ENCODE assay signal across 18 cellular contexts in the genomic region with DNA sequence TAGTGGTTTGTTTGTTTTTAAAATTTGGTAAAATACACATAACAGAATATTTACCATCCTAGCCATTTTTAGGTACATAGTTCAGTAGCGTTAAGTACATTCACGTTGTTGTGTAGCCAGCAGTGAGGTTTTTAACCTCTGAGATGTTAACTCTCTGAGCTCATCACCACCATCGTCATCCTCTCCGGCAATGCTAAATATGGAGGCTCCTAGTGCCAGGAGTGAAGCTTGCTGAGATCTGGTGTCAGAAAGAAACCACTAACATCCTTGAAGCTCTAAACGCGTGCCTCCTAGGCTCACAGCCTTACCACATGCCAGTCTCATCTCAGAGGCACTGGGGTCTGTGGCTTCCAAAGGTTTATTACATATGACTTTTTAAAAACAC.
A peak's percentile ranks its signal among the peaks of the same experiment; 100 is the strongest.
DNase-seq lines count a peak whose midpoint lies in the region; ATAC-seq and TF ChIP-seq lines count a peak whose summit lies in the region.
"Had no signal": no experiment of that assay in that cellular context is flagged by ENCODE, and none has a peak within 500 bp of the region (broad histone marks: within the 10 kb centered on the region; RNA-seq: fewer than 3 reads in every experiment).

No MANE protein-coding gene starts in this region.

- POLR2A ChIA-PET in MCF 10A (lab: Yijun Ruan, JAX) = interaction anchor here (1.0 kb wide), 1 partner anchor 283 kb away, joined by 3 read pairs; no protein-coding TSS in a partner anchor

- H3K36me3 ChIP-seq in BLaER1 = no peaks in the 10 kb centered on the region
- no peaks in the 10 kb centered on the region for H3K36me3 ChIP-seq in brain microvascular endothelial cell (replicated peaks)
- H3K36me3 ChIP-seq: heart right ventricle, tibial artery had no signal

- H4K20me1 ChIP-seq in BLaER1 = no peaks in the 10 kb centered on the region

- intact Hi-C loops in MCF 10A (cut with micrococcal nuclease) = no loop called here

- TF ChIP-seq CTCF in brain microvascular endothelial cell (IDR thresholded peaks at IDR 0.05; ENCODE audit: low read depth, low read length, missing control alignments) = no peak
- no peak for TF ChIP-seq CTCF in mesothelial cell of epicardium (IDR thresholded peaks at IDR 0.05; ENCODE audit: unreplicated experiment)
- TF ChIP-seq CTCF in MCF 10A (IDR thresholded peaks at IDR 0.05; ENCODE audit: unreplicated experiment) = no peak

- H3K27ac Mint-ChIP-seq in mesothelial cell of epicardium = peak overlapping the region; percentile 22
- H3K27ac Mint-ChIP-seq in MCF 10A (ENCODE audit: low read depth, unreplicated experiment) = no peak overlapping the region

- TF ChIP-seq POLR2A in GM18505 (IDR thresholded peaks at IDR 0.05; ENCODE audit: borderline replicate concordance, extremely low read depth, insufficient read depth, insufficient read length) = no peak

- no peak overlapping the region for H3K9ac ChIP-seq in BLaER1

- H3K36me3 Mint-ChIP-seq in mesothelial cell of epicardium (no peaks in the 10 kb centered on the region), MCF 10A (ENCODE audit: insufficient read depth, unreplicated experiment) (no peaks in the 10 kb centered on the region)
- H3K36me3 Mint-ChIP-seq: activated naive CD8-positive, alpha-beta T cell had no signal

- H3K9me3 Mint-ChIP-seq in mesothelial cell of epicardium = peaks cover 15% of the 10 kb centered on the region
- peaks cover 7% of the 10 kb centered on the region for H3K9me3 Mint-ChIP-seq in MCF 10A (ENCODE audit: unreplicated experiment)

- no TSS peak for BruUV-seq in MCF 10A (replicated peaks; lab: Mats Ljungman, UMichigan)

- no peak overlapping the region for H3K4me3 Mint-ChIP-seq in mesothelial cell of epicardium
- no peak overlapping the region for H3K4me3 Mint-ChIP-seq in MCF 10A (ENCODE audit: unreplicated experiment)
- H3K4me3 Mint-ChIP-seq: activated naive CD8-positive, alpha-beta T cell had no signal

- peak overlapping the region; percentile 74 for H3K4me2 ChIP-seq in BLaER1

- CTCF ChIA-PET in MCF 10A (lab: Yijun Ruan, JAX) = no interaction called here

- H3K27me3 Mint-ChIP-seq in mesothelial cell of epicardium (ENCODE audit: low read depth) = no peaks in the 10 kb centered on the region
- no peaks in the 10 kb centered on the region for H3K27me3 Mint-ChIP-seq in MCF 10A (ENCODE audit: insufficient read depth, unreplicated experiment)

- peaks cover 43% of the 10 kb centered on the region for H3K4me1 ChIP-seq in BLaER1

- peak; percentile 59 for DNase-seq in M059J (ENCODE audit: low read depth)
- DNase-seq in brain microvascular endothelial cell = peak; percentile 87
- no peak for DNase-seq in mesothelial cell of epicardium (ENCODE audit: low spot score in 2 of 2, unreplicated experiment in 2 of 2)
- no peak for DNase-seq in NCI-H146 treated with DMSO at 0.1 percent for 48 hours (lab: John Stamatoyannopoulos, UW; ENCODE audit: unreplicated experiment)
- DNase-seq in MCF 10A (ENCODE audit: unreplicated experiment) = no peak
- DNase-seq in NCI-H146 (lab: John Stamatoyannopoulos, UW) = no peak
- DNase-seq: cortex of kidney; heart right ventricle; left colon; NCI-H2081; NCI-H524 treated with DMSO at 0.1 percent for 48 hours; OCI-M1; stimulated activated CD4-positive, alpha-beta T cell treated with anti-CD3 and anti-CD28 coated beads, Interleukin-1b, Interleukin-23, amount 100 ng/mL, for 48 hours had no signal

- ATAC-seq in GM18505 (IDR thresholded peaks at IDR 0.05; ENCODE audit: unreplicated experiment) = no peak

- H3K27me3 ChIP-seq in BLaER1 = no peaks in the 10 kb centered on the region
- no peaks in the 10 kb centered on the region for H3K27me3 ChIP-seq in brain microvascular endothelial cell (replicated peaks)
- H3K27me3 ChIP-seq: tibial artery had no signal

- H3K27ac ChIP-seq in BLaER1 (no peak overlapping the region), brain microvascular endothelial cell (peak overlapping the region; percentile 78)
- H3K27ac ChIP-seq: heart right ventricle, HL-60 had no signal

- H3K4me3 ChIP-seq in BLaER1 = no peak overlapping the region
- H3K4me3 ChIP-seq in brain microvascular endothelial cell (ENCODE audit: low read depth, low read length) = no peak overlapping the region
- H3K4me3 ChIP-seq: heart right ventricle, tibial artery had no signal

- H3K9me3 ChIP-seq in BLaER1 = no peaks in the 10 kb centered on the region
- H3K9me3 ChIP-seq: tibial artery had no signal

- in situ Hi-C loops in brain microvascular endothelial cell (cut with HindIII; ENCODE audit: low pct_ligation_motif_present, low sequenced_read_pairs) = no loop called here

- H3K4me1 Mint-ChIP-seq in mesothelial cell of epicardium (peaks cover 21% of the 10 kb centered on the region), MCF 10A (ENCODE audit: insufficient read depth, unreplicated experiment) (no peaks in the 10 kb centered on the region)

Comparison
In these comparisons a context has a peak if more than half of its experiments do, and no peak if none do; other contexts are left out.
1. DNase-seq: peak in M059J (single experiment) and brain microvascular endothelial cell (single experiment); none in mesothelial cell of epicardium (0 of 2), NCI-H146 treated with DMSO at 0.1 percent for 48 hours (single experiment), MCF 10A (single experiment) and NCI-H146 (single experiment).